ENCODE assay signal across 3 cellular contexts in genomic region chr19:38162632-38163031, GRCh38.
TF ChIP-seq lines count a peak whose summit lies in the region.

No MANE protein-coding gene starts in this region.

TF ChIP-seq in HepG2, 621 proteins besides CTCF, POLR2A, EP300 and RAD21:
- 0 out of 2 replicates have a peak, but pooled peaks have one; percentile 80 for TF ChIP-seq ZNF383 (CRISPR knock-in tag; IDR thresholded peaks at IDR 0.05; ENCODE audit: borderline replicate concordance)
- TF ChIP-seq ZNF143 (CRISPR knock-in tag; IDR thresholded peaks at IDR 0.05) = 0 out of 2 replicates have a peak, but pooled peaks have one; percentile 33
- TF ChIP-seq ZNF142 (CRISPR knock-in tag; IDR thresholded peaks at IDR 0.05) = no peak
- TF ChIP-seq HNRNPUL1 (IDR thresholded peaks at IDR 0.05; ENCODE audit: low read depth, low read length) = no peak

TF ChIP-seq in HEK293T, 16 proteins besides CTCF, POLR2A, EP300 and RAD21:
- TF ChIP-seq PKNOX1 (IDR thresholded peaks at IDR 0.05) (peak; percentile 44; the same call in 1 of the 2 replicates), ELF4 (IDR thresholded peaks at IDR 0.05) (no peak)

TF ChIP-seq in GM12878, 131 proteins besides CTCF, POLR2A, EP300 and RAD21:
- TF ChIP-seq MEF2A (IDR thresholded peaks at IDR 0.05; ENCODE audit: insufficient read depth, low read depth, low read length) = no peak
- peak; percentile 88 for TF ChIP-seq PKNOX1 (IDR thresholded peaks at IDR 0.05)
- no peak for TF ChIP-seq PAX5 (IDR thresholded peaks at IDR 0.05; ENCODE audit: borderline replicate concordance, low read depth, low read length)
- no peak for TF ChIP-seq NR2F1 (conservative IDR thresholded peaks at IDR 0.05)
- TF ChIP-seq EGR1 (IDR thresholded peaks at IDR 0.05; ENCODE audit: borderline replicate concordance in 1 of 2, low read depth in 2 of 2, low read length in 2 of 2) = no peak
- TF ChIP-seq SIX5 (IDR thresholded peaks at IDR 0.05; ENCODE audit: low read depth, low read length, severe bottlenecking) = peak; percentile 11
- no peak for TF ChIP-seq EZH2 (IDR thresholded peaks at IDR 0.05; ENCODE audit: borderline replicate concordance, control insufficient read depth, low read depth, low read length)
- no peak for TF ChIP-seq CREB1 (IDR thresholded peaks at IDR 0.05; ENCODE audit: low read depth)
- no peak for TF ChIP-seq BHLHE40 (IDR thresholded peaks at IDR 0.05; ENCODE audit: borderline replicate concordance in 1 of 2, low read depth in 2 of 2, low read length in 1 of 2)
TF ChIP-seq in GM12878: peak in this region for 2.
